ENCODE assay signal across 28 cellular contexts in genomic region chr14:69404478-69404877, GRCh38.
"Had no signal": no experiment of that assay in that cellular context is flagged by ENCODE, and none has a peak within 500 bp of the region (broad histone marks: within the 10 kb centered on the region; RNA-seq: fewer than 3 reads in every experiment).

No MANE protein-coding gene starts in this region.

- H2AFZ ChIP-seq: neural progenitor cell, parathyroid adenoma had no signal

- H3K9ac ChIP-seq: neural progenitor cell, parathyroid adenoma had no signal

- H3K36me3 ChIP-seq: neural progenitor cell, ovary, stomach, thoracic aorta, thyroid gland, upper lobe of left lung, vagina had no signal

- H3K27me3 ChIP-seq: neural progenitor cell, ovary, spleen, stomach, thyroid gland, tibial nerve, upper lobe of left lung, vagina had no signal

- H3K4me2 ChIP-seq: neural progenitor cell, smooth muscle cell had no signal

- DNase-seq: natural killer cell; occipital lobe; ovary; posterior cingulate gyrus; psoas muscle; right cardiac atrium; spleen; stimulated activated CD4-positive, alpha-beta T cell treated with anti-CD3 and anti-CD28 coated beads, Interleukin-12 subunit alpha, Interleukin-12 subunit beta, amount 100 ng/mL, for 4 hours; stimulated activated CD4-positive, alpha-beta T cell treated with anti-CD3 and anti-CD28 coated beads, Interleukin-1b, Interleukin-23, amount 100 ng/mL, for 48 hours; stimulated activated CD4-positive, alpha-beta T cell treated with anti-CD3 and anti-CD28 coated beads, Interleukin-4, amount 100 ng/mL, for 1 hour; stimulated activated naive B cell treated with anti-CD40 and anti-IgM and Interleukin-4, amounts not matched to agents 10 μg/mL and 1 μg/mL and 100 μg/mL, for 72 hours; stimulated activated naive CD4-positive, alpha-beta T cell treated with Interleukin-2 at 50 U/mL for 16 hours; stomach; thyroid gland; trophoblast cell; upper lobe of left lung had no signal

- H3K9me3 Mint-ChIP-seq: natural killer cell; nephron; stimulated activated naive CD8-positive, alpha-beta T cell treated with anti-CD3 and anti-CD28 coated beads, Interleukin-15, Interleukin-2, amounts not matched to agents 100 ng/mL and 50 ng/mL, for 24 hours had no signal

- H3K27ac ChIP-seq: neural progenitor cell, ovary, parathyroid adenoma, psoas muscle, skin epidermis, spleen, stomach, thoracic aorta, thyroid gland, tibial nerve, upper lobe of left lung, vagina had no signal

- H3K27me3 Mint-ChIP-seq: progenitor cell of endocrine pancreas; stimulated activated naive B cell treated with anti-CD40 and anti-IgM and Interleukin-4, amounts not matched to agents 10 μg/mL and 1 μg/mL and 100 μg/mL, for 72 hours; stimulated activated naive CD8-positive, alpha-beta T cell treated with anti-CD3 and anti-CD28 coated beads, Interleukin-15, Interleukin-2, amounts not matched to agents 100 ng/mL and 50 ng/mL, for 24 hours had no signal

- H3K9me3 ChIP-seq: ovary, psoas muscle, spleen, stomach, thoracic aorta, thyroid gland, tibial nerve, upper lobe of left lung, vagina had no signal

- H3K4me3 Mint-ChIP-seq: natural killer cell; nephron; neural progenitor cell; stimulated activated effector memory CD8-positive, alpha-beta T cell treated with anti-CD3 and anti-CD28 coated beads, Interleukin-12 subunit alpha, Interleukin-12 subunit beta, amount 100 ng/mL, for 72 hours; stimulated activated naive B cell treated with anti-CD40 and anti-IgM and Interleukin-4, amounts not matched to agents 10 μg/mL and 1 μg/mL and 100 μg/mL, for 72 hours; stimulated activated naive CD8-positive, alpha-beta T cell treated with anti-CD3 and anti-CD28 coated beads, Interleukin-15, Interleukin-2, amounts not matched to agents 100 ng/mL and 50 ng/mL, for 24 hours had no signal

- ATAC-seq: natural killer cell; psoas muscle; right cardiac atrium; sciatic nerve; stimulated activated effector memory CD8-positive, alpha-beta T cell treated with anti-CD3 and anti-CD28 coated beads, Interleukin-12 subunit alpha, Interleukin-12 subunit beta, amount 100 ng/mL, for 72 hours; stimulated activated naive B cell treated with anti-CD40 and anti-IgM and Interleukin-4, amounts not matched to agents 10 μg/mL and 1 μg/mL and 100 μg/mL, for 72 hours had no signal

- H3K36me3 Mint-ChIP-seq: natural killer cell had no signal

- H3K27ac Mint-ChIP-seq: natural killer cell; nephron; neural progenitor cell; progenitor cell of endocrine pancreas; stimulated activated effector memory CD8-positive, alpha-beta T cell treated with anti-CD3 and anti-CD28 coated beads, Interleukin-12 subunit alpha, Interleukin-12 subunit beta, amount 100 ng/mL, for 72 hours; stimulated activated naive B cell treated with anti-CD40 and anti-IgM and Interleukin-4, amounts not matched to agents 10 μg/mL and 1 μg/mL and 100 μg/mL, for 72 hours; stimulated activated naive CD8-positive, alpha-beta T cell treated with anti-CD3 and anti-CD28 coated beads, Interleukin-15, Interleukin-2, amounts not matched to agents 100 ng/mL and 50 ng/mL, for 24 hours had no signal

- H3K4me3 ChIP-seq: neural progenitor cell, ovary, psoas muscle, skin epidermis, smooth muscle cell, spleen, stomach, thoracic aorta, thyroid gland, tibial nerve, upper lobe of left lung, vagina had no signal
